In genomic region chr6:109978174-109979032, GRCh38 we compare ENCODE assay signal across 10 cellular contexts. TPM values are rescaled to one million over a fixed set of nuclear protein-coding genes. Genes with fewer than 3 reads are reported as not detected.
A peak's percentile ranks its signal among the peaks of the same experiment; 100 is the strongest.
DNase-seq lines count a peak whose midpoint lies in the region; ATAC-seq and TF ChIP-seq lines count a peak whose summit lies in the region.
"Had no signal": no experiment of that assay in that cellular context is flagged by ENCODE, and none has a peak within 500 bp of the region (broad histone marks: within the 10 kb centered on the region; RNA-seq: fewer than 3 reads in every experiment).

Gene GPR6, plus strand, starts transcription at chr6:109978311. Its CDS starts 802 bp downstream, at chr6:109979113.

- H3K27me3 ChIP-seq in right atrium auricular region = peaks cover 10 to 15% of the 10 kb centered on the region in 2 donors
- H3K27me3 ChIP-seq: BLaER1 had no signal

- H3K4me3 ChIP-seq in right atrium auricular region = no peak within 1 kb of the TSS
- H3K4me3 ChIP-seq: BLaER1 had no signal

- TF ChIP-seq CTCF in right atrium auricular region (IDR thresholded peaks at IDR 0.05) (no peak), neural crest cell (conservative IDR thresholded peaks at IDR 0.05) (no peak)

- H3K9me3 ChIP-seq in right atrium auricular region = no peaks in the 10 kb centered on the region

- peak within 1 kb of the TSS; percentile 61 for H3K4me3 Mint-ChIP-seq in neural crest cell
- H3K4me3 Mint-ChIP-seq: stimulated activated naive CD8-positive, alpha-beta T cell treated with anti-CD3 and anti-CD28 coated beads, Interleukin-15, Interleukin-2, amounts not matched to agents 100 ng/mL and 50 ng/mL, for 24 hours had no signal

- peaks cover 98% of the 10 kb centered on the region for H3K27me3 Mint-ChIP-seq in neural crest cell (ENCODE audit: low read depth)

- no peak within 1 kb of the TSS for H3K27ac ChIP-seq in right atrium auricular region
- H3K27ac ChIP-seq: BLaER1 had no signal

- no peaks in the 10 kb centered on the region for H3K36me3 ChIP-seq in right atrium auricular region
- H3K36me3 ChIP-seq: BLaER1 had no signal

- no peaks in the 10 kb centered on the region for H3K36me3 Mint-ChIP-seq in neural crest cell (ENCODE audit: low read depth)

- peaks cover 0 to 11% of the 10 kb centered on the region in 2 donors for H3K4me1 ChIP-seq in right atrium auricular region
- H3K4me1 ChIP-seq: BLaER1 had no signal

- H3K27ac Mint-ChIP-seq in neural crest cell (ENCODE audit: unreplicated experiment) = no peak within 1 kb of the TSS
- H3K27ac Mint-ChIP-seq: stimulated activated naive CD8-positive, alpha-beta T cell treated with anti-CD3 and anti-CD28 coated beads, Interleukin-15, Interleukin-2, amounts not matched to agents 100 ng/mL and 50 ng/mL, for 24 hours had no signal

- ATAC-seq in Right ventricle myocardium inferior (peak; percentile 50), GM21717 (IDR thresholded peaks at IDR 0.05; ENCODE audit: unreplicated experiment) (no peak), GM19324 (IDR thresholded peaks at IDR 0.05; ENCODE audit: low FRiP score, unreplicated experiment) (no peak)

- intact Hi-C loops in Right ventricle myocardium inferior (cut with DNase I) = no loop called here

- DNase-seq in Right ventricle myocardium inferior (ENCODE audit: missing footprints) (peak; percentile 76), right atrium auricular region (ENCODE audit: low spot score) (no peak), NCI-H2196 treated with DMSO at 0.1 percent for 48 hours (lab: John Stamatoyannopoulos, UW; ENCODE audit: unreplicated experiment) (peak; percentile 15), fibroblast of the conjunctiva (ENCODE audit: low read depth) (peak; percentile 1), neural crest cell (ENCODE audit: low read depth, low spot score) (peak; percentile 93)
- DNase-seq in activated CD8-positive, alpha-beta memory T cell treated with anti-CD3 and anti-CD28 coated beads, Interleukin-2, amount 50 U/mL, for 48 hours = peak; percentile 79

- H3K9me3 Mint-ChIP-seq in neural crest cell = no peaks in the 10 kb centered on the region
- H3K9me3 Mint-ChIP-seq: stimulated activated naive CD8-positive, alpha-beta T cell treated with anti-CD3 and anti-CD28 coated beads, Interleukin-15, Interleukin-2, amounts not matched to agents 100 ng/mL and 50 ng/mL, for 24 hours had no signal

- H3K4me1 Mint-ChIP-seq in neural crest cell = peaks cover 10% of the 10 kb centered on the region

RNA-seq across cellular contexts. Expression of gene GPR6, which starts in this region (rescaled TPM):
- not detected for total RNA-seq in Right ventricle myocardium inferior
- total RNA-seq in right atrium auricular region = not detected
- total RNA-seq in neural crest cell = not detected in 2 replicates

Comparison
In these comparisons a context has a peak if more than half of its experiments do, and no peak if none do; other contexts are left out.
1. Peak in DNase-seq and ATAC-seq in Right ventricle myocardium inferior; RNA of the gene not detected or under 1 TPM.
2. Peak in DNase-seq in neural crest cell; RNA of the gene not detected or under 1 TPM.